Comparison of ENCODE assay signal across 17 cellular contexts in the genomic region with DNA sequence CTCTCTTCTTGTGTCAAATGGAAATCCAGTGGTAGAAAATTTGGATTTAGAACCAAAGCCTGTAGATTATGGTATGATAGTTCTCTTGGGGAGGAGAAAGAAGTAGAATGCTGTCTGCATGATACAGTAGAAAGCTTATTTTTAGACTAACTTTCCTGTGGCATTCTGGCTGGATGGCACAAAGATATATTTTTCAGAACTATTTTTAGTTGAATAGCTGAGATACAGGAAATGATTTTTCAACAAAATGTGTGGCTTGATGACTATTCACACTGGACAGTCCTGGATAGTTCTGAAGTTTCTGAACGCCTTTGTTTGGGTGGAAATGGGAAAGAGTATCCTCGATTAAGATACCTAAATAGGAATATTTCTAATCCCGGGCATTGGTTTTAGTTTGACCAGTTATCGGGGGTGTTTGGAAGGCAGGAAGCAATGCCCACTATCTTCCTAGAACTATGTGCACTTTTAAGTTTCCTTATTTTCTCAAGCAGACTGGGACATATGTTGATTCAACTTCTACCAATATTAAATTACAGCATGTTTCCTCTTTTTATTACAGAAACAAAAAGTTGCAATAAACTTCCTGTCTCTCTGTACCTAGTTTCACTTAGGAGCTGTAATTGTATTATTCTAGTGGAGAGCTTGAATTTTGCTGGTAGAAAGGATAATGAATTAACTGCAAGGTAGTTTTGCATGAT. TPM values are rescaled to one million over a fixed set of nuclear protein-coding genes. Genes with fewer than 3 reads are reported as not detected.
A peak's percentile ranks its signal among the peaks of the same experiment; 100 is the strongest.
DNase-seq lines count a peak whose midpoint lies in the region; ATAC-seq and TF ChIP-seq lines count a peak whose summit lies in the region.
"Had no signal": no experiment of that assay in that cellular context is flagged by ENCODE, and none has a peak within 500 bp of the region (broad histone marks: within the 10 kb centered on the region; RNA-seq: fewer than 3 reads in every experiment).

No MANE protein-coding gene starts in this region.

- peaks cover 53% of the 10 kb centered on the region for H3K4me1 Mint-ChIP-seq in osteocyte (ENCODE audit: unreplicated experiment)
- H3K4me1 Mint-ChIP-seq: activated T-helper 17 cell treated with anti-CD3 and anti-CD28 coated beads, Interleukin-2, amount 50 U/mL, for 72 hours had no signal

- POLR2A ChIA-PET in SK-N-SH (lab: Yijun Ruan, JAX) = no interaction called here

- H3F3A ChIP-seq in SK-N-SH (replicated peaks; ENCODE audit: insufficient read depth) = peaks cover 3% of the 10 kb centered on the region

- H3K27ac ChIP-seq in SK-N-SH (ENCODE audit: low read depth in 2 of 2, low read length in 1 of 2) = peak overlapping the region; percentile 55 to 60; a peak in 3 of 4 replicates
- H3K27ac ChIP-seq: body of pancreas, sigmoid colon had no signal

- no peak for TF ChIP-seq EP300 in SK-N-SH (IDR thresholded peaks at IDR 0.05; ENCODE audit: borderline replicate concordance in 1 of 2, low read depth in 1 of 2, low read length in 1 of 2)

- H3K79me2 ChIP-seq in SK-N-SH (ENCODE audit: insufficient read depth) = no peaks in the 10 kb centered on the region

- H2AFZ ChIP-seq in SK-N-SH (ENCODE audit: low read depth) = no peak overlapping the region

- H3K9me3 ChIP-seq in SK-N-SH = no peaks in the 10 kb centered on the region
- H3K9me3 ChIP-seq: body of pancreas, sigmoid colon had no signal

- H3K4me3 ChIP-seq in SK-N-SH (ENCODE audit: low read depth in 2 of 2, low read length in 1 of 2) = no peak overlapping the region
- H3K4me3 ChIP-seq: body of pancreas, sigmoid colon had no signal

- peak overlapping the region; percentile 60 for H3K4me3 Mint-ChIP-seq in osteocyte (ENCODE audit: unreplicated experiment)
- H3K4me3 Mint-ChIP-seq: activated T-helper 17 cell treated with anti-CD3 and anti-CD28 coated beads, Interleukin-2, amount 50 U/mL, for 72 hours; CD4-positive, alpha-beta T cell; natural killer cell treated with Interleukin-12 subunit alpha and Interleukin-12 subunit beta and Interleukin-15 and Interleukin-18, amount 100 ng/mL, for 72 hours; T-helper 1 cell treated with Interleukin-12 subunit alpha and Interleukin-12 subunit beta and Interleukin-4 antibody, amounts not matched to agents 30 μg/mL and 1 μg/mL, for 36 hours had no signal

- no peak for TF ChIP-seq RAD21 in SK-N-SH (IDR thresholded peaks at IDR 0.05; ENCODE audit: low read length)

- TF ChIP-seq CTCF in SK-N-SH (IDR thresholded peaks at IDR 0.05) (no peak), osteocyte (IDR thresholded peaks at IDR 0.05) (no peak)

- CTCF ChIA-PET in SK-N-SH (lab: Yijun Ruan, JAX) = interaction anchor here (0.6 to 4.6 kb wide), 7 partner anchors 8 to 1263 kb away, joined by 3 to 22 read pairs (median 4); no protein-coding TSS in a partner anchor

- ATAC-seq in GM18909 (IDR thresholded peaks at IDR 0.05; ENCODE audit: poor library complexity, unreplicated experiment) = peak; percentile 61
- ATAC-seq in HG02678 (IDR thresholded peaks at IDR 0.05; ENCODE audit: unreplicated experiment) = peak; percentile 40
- ATAC-seq: activated T-helper 17 cell treated with anti-CD3 and anti-CD28 coated beads, Interleukin-2, amount 50 U/mL, for 72 hours; body of pancreas; natural killer cell treated with Interleukin-12 subunit alpha and Interleukin-12 subunit beta and Interleukin-15 and Interleukin-18, amount 100 ng/mL, for 72 hours had no signal

- peak overlapping the region; percentile 93 for H3K27ac Mint-ChIP-seq in osteocyte (ENCODE audit: unreplicated experiment)
- H3K27ac Mint-ChIP-seq: activated T-helper 17 cell treated with anti-CD3 and anti-CD28 coated beads, Interleukin-2, amount 50 U/mL, for 72 hours; CD4-positive, alpha-beta T cell; natural killer cell treated with Interleukin-12 subunit alpha and Interleukin-12 subunit beta and Interleukin-15 and Interleukin-18, amount 100 ng/mL, for 72 hours; T-helper 1 cell treated with Interleukin-12 subunit alpha and Interleukin-12 subunit beta and Interleukin-4 antibody, amounts not matched to agents 30 μg/mL and 1 μg/mL, for 36 hours had no signal

- no peak overlapping the region for H3K9ac ChIP-seq in SK-N-SH

- H4K20me1 ChIP-seq in SK-N-SH (ENCODE audit: insufficient read depth) = no peaks in the 10 kb centered on the region

- peak overlapping the region; percentile 30 for H3K4me2 ChIP-seq in SK-N-SH

- intact Hi-C loops in head of caudate nucleus (cut with DNase I) = no loop called here

- H3K4me1 ChIP-seq in SK-N-SH (ENCODE audit: control insufficient read depth in 1 of 2, insufficient read depth in 2 of 2, low read depth in 1 of 2, low read length in 1 of 2) = peaks cover 0 to 14% of the 10 kb centered on the region in 2 experiments; a peak in 3 of 4 replicates
- H3K4me1 ChIP-seq: body of pancreas, sigmoid colon had no signal

- DNase-seq in SK-N-SH (no peak), osteocyte (ENCODE audit: extremely low spot score, unreplicated experiment) (no peak), head of caudate nucleus (no peak)
- DNase-seq in stimulated activated CD8-positive, alpha-beta memory T cell treated with anti-CD3 and anti-CD28 coated beads, Interleukin-4, amount 100 ng/mL, for 48 hours = no peak
- no peak for DNase-seq in stimulated activated CD4-positive, alpha-beta T cell treated with anti-CD3 and anti-CD28 coated beads, Interleukin-4, amount 100 ng/mL, for 4 hours
- DNase-seq: activated CD4-positive, alpha-beta T cell treated with anti-CD3 and anti-CD28 coated beads, Interleukin-2, amount 50 U/mL, for 4 hours; body of pancreas; CD4-positive, alpha-beta T cell; GDM1; NK-92 treated with Interleukin-12 subunit alpha and Interleukin-12 subunit beta, amount 100 ng/mL, for 24 hours; sigmoid colon; substantia nigra had no signal

- 87% methylated on average over 4 of the region's 4 CpGs for WGBS in SK-N-SH (ENCODE audit: low lambda C conversion rate)

- no peaks in the 10 kb centered on the region for H3K9me3 Mint-ChIP-seq in osteocyte (ENCODE audit: unreplicated experiment)
- H3K9me3 Mint-ChIP-seq: activated T-helper 17 cell treated with anti-CD3 and anti-CD28 coated beads, Interleukin-2, amount 50 U/mL, for 72 hours; CD4-positive, alpha-beta T cell; natural killer cell treated with Interleukin-12 subunit alpha and Interleukin-12 subunit beta and Interleukin-15 and Interleukin-18, amount 100 ng/mL, for 72 hours; T-helper 1 cell treated with Interleukin-12 subunit alpha and Interleukin-12 subunit beta and Interleukin-4 antibody, amounts not matched to agents 30 μg/mL and 1 μg/mL, for 36 hours had no signal

- H3K36me3 ChIP-seq in SK-N-SH (replicated peaks in 1 of 2; ENCODE audit: control insufficient read depth in 1 of 2, insufficient read depth in 2 of 2, low read length in 1 of 2) = peaks cover 6 to 35% of the 10 kb centered on the region in 2 experiments

- H3K9me2 ChIP-seq in SK-N-SH = no peaks in the 10 kb centered on the region

- H3K36me3 Mint-ChIP-seq in osteocyte (ENCODE audit: unreplicated experiment) = peaks cover 8% of the 10 kb centered on the region
- H3K36me3 Mint-ChIP-seq: natural killer cell treated with Interleukin-12 subunit alpha and Interleukin-12 subunit beta and Interleukin-15 and Interleukin-18, amount 100 ng/mL, for 72 hours had no signal

- H3K27me3 ChIP-seq in SK-N-SH (ENCODE audit: insufficient read depth) = no peaks in the 10 kb centered on the region
- H3K27me3 ChIP-seq: body of pancreas, sigmoid colon had no signal

- no peaks in the 10 kb centered on the region for H3K27me3 Mint-ChIP-seq in osteocyte (ENCODE audit: unreplicated experiment)
- H3K27me3 Mint-ChIP-seq: activated T-helper 17 cell treated with anti-CD3 and anti-CD28 coated beads, Interleukin-2, amount 50 U/mL, for 72 hours; CD4-positive, alpha-beta T cell; natural killer cell treated with Interleukin-12 subunit alpha and Interleukin-12 subunit beta and Interleukin-15 and Interleukin-18, amount 100 ng/mL, for 72 hours had no signal

TF ChIP-seq in SK-N-SH, 30 proteins besides CTCF, POLR2A, EP300 and RAD21 (continues in another document):
- TF ChIP-seq, protein P1, sequence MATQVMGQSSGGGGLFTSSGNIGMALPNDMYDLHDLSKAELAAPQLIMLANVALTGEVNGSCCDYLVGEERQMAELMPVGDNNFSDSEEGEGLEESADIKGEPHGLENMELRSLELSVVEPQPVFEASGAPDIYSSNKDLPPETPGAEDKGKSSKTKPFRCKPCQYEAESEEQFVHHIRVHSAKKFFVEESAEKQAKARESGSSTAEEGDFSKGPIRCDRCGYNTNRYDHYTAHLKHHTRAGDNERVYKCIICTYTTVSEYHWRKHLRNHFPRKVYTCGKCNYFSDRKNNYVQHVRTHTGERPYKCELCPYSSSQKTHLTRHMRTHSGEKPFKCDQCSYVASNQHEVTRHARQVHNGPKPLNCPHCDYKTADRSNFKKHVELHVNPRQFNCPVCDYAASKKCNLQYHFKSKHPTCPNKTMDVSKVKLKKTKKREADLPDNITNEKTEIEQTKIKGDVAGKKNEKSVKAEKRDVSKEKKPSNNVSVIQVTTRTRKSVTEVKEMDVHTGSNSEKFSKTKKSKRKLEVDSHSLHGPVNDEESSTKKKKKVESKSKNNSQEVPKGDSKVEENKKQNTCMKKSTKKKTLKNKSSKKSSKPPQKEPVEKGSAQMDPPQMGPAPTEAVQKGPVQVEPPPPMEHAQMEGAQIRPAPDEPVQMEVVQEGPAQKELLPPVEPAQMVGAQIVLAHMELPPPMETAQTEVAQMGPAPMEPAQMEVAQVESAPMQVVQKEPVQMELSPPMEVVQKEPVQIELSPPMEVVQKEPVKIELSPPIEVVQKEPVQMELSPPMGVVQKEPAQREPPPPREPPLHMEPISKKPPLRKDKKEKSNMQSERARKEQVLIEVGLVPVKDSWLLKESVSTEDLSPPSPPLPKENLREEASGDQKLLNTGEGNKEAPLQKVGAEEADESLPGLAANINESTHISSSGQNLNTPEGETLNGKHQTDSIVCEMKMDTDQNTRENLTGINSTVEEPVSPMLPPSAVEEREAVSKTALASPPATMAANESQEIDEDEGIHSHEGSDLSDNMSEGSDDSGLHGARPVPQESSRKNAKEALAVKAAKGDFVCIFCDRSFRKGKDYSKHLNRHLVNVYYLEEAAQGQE (IDR thresholded peaks at IDR 0.05; ENCODE audit: low read depth, low read length) = no peak
- TF ChIP-seq, protein P2, sequence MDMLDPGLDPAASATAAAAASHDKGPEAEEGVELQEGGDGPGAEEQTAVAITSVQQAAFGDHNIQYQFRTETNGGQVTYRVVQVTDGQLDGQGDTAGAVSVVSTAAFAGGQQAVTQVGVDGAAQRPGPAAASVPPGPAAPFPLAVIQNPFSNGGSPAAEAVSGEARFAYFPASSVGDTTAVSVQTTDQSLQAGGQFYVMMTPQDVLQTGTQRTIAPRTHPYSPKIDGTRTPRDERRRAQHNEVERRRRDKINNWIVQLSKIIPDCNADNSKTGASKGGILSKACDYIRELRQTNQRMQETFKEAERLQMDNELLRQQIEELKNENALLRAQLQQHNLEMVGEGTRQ (IDR thresholded peaks at IDR 0.05; ENCODE audit: borderline replicate concordance, low read depth, low read length) = no peak
- no peak for TF ChIP-seq RCOR1 (IDR thresholded peaks at IDR 0.05; ENCODE audit: low read length)

RNA-seq across cellular contexts. Expression of a gene that starts 32.1 kb away (rescaled TPM):
- 0.02 and 0.03 TPM in 2 replicates for polyA plus RNA-seq in SK-N-SH (2012; rRNA removed)
- 0.04 TPM in 2 replicates for polyA plus RNA-seq in SK-N-SH (2012; cell fraction: cytosol; rRNA removed)
- 0.19 TPM in 2 replicates for polyA plus RNA-seq in SK-N-SH (2012; cell fraction: nucleus; rRNA removed)
- 9.0 and 10.1 TPM in 2 replicates for total RNA-seq in osteocyte

RNA-seq across cellular contexts. Expression of a gene that starts 48.2 kb away (rescaled TPM):
- polyA plus RNA-seq in SK-N-SH (2012; rRNA removed) = 18.7 and 20.1 TPM in 2 replicates
- 9.8 and 14.2 TPM in 2 replicates for polyA plus RNA-seq in SK-N-SH (2012; cell fraction: cytosol; rRNA removed)
- polyA plus RNA-seq in SK-N-SH (2012; cell fraction: nucleus; rRNA removed) = 47.9 and 49.4 TPM in 2 replicates
- total RNA-seq in osteocyte = 40.5 and 42.8 TPM in 2 replicates
